24 cellular contexts compared by ENCODE assay signal in the genomic region with DNA sequence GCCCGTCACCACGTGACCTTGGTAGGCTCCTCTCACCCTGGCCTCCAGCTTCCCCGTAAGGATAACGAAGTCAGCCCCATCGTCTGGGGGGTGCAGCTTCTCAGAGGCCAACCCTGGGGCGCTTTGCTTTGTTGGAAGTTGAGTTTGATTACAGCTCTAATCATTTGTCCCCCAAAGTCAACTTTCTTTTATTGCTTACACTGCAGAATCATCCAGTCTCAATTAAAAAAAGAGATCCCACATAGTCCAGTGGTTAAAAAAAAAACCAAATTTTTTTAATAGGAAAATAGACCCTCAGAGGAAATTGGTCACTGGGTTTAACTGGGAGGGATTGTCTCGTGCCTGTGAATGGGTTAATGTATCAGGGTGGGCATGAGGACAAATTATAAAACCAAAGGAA. TPM values are rescaled to one million over a fixed set of nuclear protein-coding genes. Genes with fewer than 3 reads are reported as not detected.
DNase-seq lines count a peak whose midpoint lies in the region; ATAC-seq, FAIRE-seq and TF ChIP-seq lines count a peak whose summit lies in the region.
"Had no signal": no experiment of that assay in that cellular context is flagged by ENCODE, and none has a peak within 500 bp of the region (broad histone marks: within the 10 kb centered on the region; RNA-seq: fewer than 3 reads in every experiment).

No MANE protein-coding gene starts in this region.

- TF ChIP-seq EP300 in A549 (IDR thresholded peaks at IDR 0.05) (no peak), sigmoid colon (IDR thresholded peaks at IDR 0.05) (no peak)

- intact Hi-C loops in heart left ventricle (cut with DNase I), result loop anchor here in 1 of 10 donors (5.0 kb wide), 1 partner anchor 37 kb away; no protein-coding TSS in a partner anchor
- intact Hi-C loops in left ventricle myocardium superior (cut with micrococcal nuclease), result no loop called here
- intact Hi-C loops in gastrocnemius medialis (cut with DNase I; ENCODE audit: low total_unique reads), result loop anchor here (1.0 kb wide), 1 partner anchor 29 kb away; no protein-coding TSS in a partner anchor
- intact Hi-C loops in sigmoid colon (cut with DNase I), result no loop called here

- DNase-seq in heart left ventricle (no peak), left ventricle myocardium superior (no peak), A549 (ENCODE audit: low read depth in 1 of 2, low spot score in 1 of 2) (no peak), endodermal cell (no peak), gastrocnemius medialis (no peak), endothelial cell (ENCODE audit: low spot score) (no peak), sigmoid colon (no peak)
- DNase-seq: 8988T, Calu3, DMS153, DND-41, Karpas-422, NCI-H1092, NCI-H1417 treated with DMSO at 0.1 percent for 48 hours, NCI-H1694 treated with DMSO at 0.1 percent for 48 hours, NCI-H2081, NCI-H2227 treated with DMSO at 0.1 percent for 48 hours, NCI-H526 treated with DMSO at 0.1 percent for 48 hours, PC-9 had no signal

- TF ChIP-seq POLR2A in heart left ventricle (IDR thresholded peaks at IDR 0.05) (no peak), A549 (IDR thresholded peaks at IDR 0.05; ENCODE audit: low read length) (no peak), gastrocnemius medialis (IDR thresholded peaks at IDR 0.05) (no peak), sigmoid colon (IDR thresholded peaks at IDR 0.05) (no peak)

- peak overlapping the region in 11 of 12 donors; percentile 24 to 83 (median 67) for H3K27ac ChIP-seq in heart left ventricle
- H3K27ac ChIP-seq in A549, result no peak overlapping the region
- peak overlapping the region; percentile 6 for H3K27ac ChIP-seq in endodermal cell (ENCODE audit: low read depth, low read length)
- H3K27ac ChIP-seq in gastrocnemius medialis, result peak overlapping the region; percentile 96 to 99 (median 98)
- no peak overlapping the region for H3K27ac ChIP-seq in sigmoid colon
- H3K27ac ChIP-seq: PC-9 had no signal

- CTCF ChIA-PET in A549 (lab: Yijun Ruan, JAX), result interaction anchor here (1.2 to 3.6 kb wide), 8 partner anchors 7 to 178 kb away, joined by 3 to 30 read pairs (median 8); no protein-coding TSS in a partner anchor

- H3K36me3 ChIP-seq in heart left ventricle (no peaks in the 10 kb centered on the region), endodermal cell (ENCODE audit: control insufficient read depth, insufficient read depth, low read length) (no peaks in the 10 kb centered on the region), gastrocnemius medialis (no peaks in the 10 kb centered on the region), sigmoid colon (no peaks in the 10 kb centered on the region)

- WGBS in heart left ventricle, 4 donors, result 93 to 96% (median 95%) methylated on average over 7 of the region's 7 CpGs
- WGBS in A549 (ENCODE audit: missing lambda C conversion rate), result 88% methylated on average over 7 of the region's 7 CpGs
- 94% methylated on average over 3 to 7 of the region's 7 CpGs for WGBS in endodermal cell (ENCODE audit: insufficient coverage in 1 of 2, insufficient read length in 1 of 2), 2 experiments
- 91 to 95% methylated on average over 7 of the region's 7 CpGs for WGBS in sigmoid colon, 2 donors

- no peak for TF ChIP-seq RAD21 in A549 (conservative IDR thresholded peaks at IDR 0.05 in 1 of 2, IDR thresholded peaks at IDR 0.05 in 1 of 2)

- no peak overlapping the region for H3K4me2 ChIP-seq in A549
- H3K4me2 ChIP-seq: PC-9 had no signal

- peaks cover 20% of the 10 kb centered on the region for H3K4me1 Mint-ChIP-seq in endodermal cell
- H3K4me1 Mint-ChIP-seq in endothelial cell (ENCODE audit: unreplicated experiment), result peaks cover 10% of the 10 kb centered on the region

- H3K9me3 ChIP-seq in heart left ventricle, result no peaks in the 10 kb centered on the region
- H3K9me3 ChIP-seq in A549, result no peaks in the 10 kb centered on the region
- H3K9me3 ChIP-seq in endodermal cell (ENCODE audit: control insufficient read depth, low read length), result no peaks in the 10 kb centered on the region
- H3K9me3 ChIP-seq in gastrocnemius medialis, result no peaks in the 10 kb centered on the region
- no peaks in the 10 kb centered on the region for H3K9me3 ChIP-seq in sigmoid colon

- H3K9me3 Mint-ChIP-seq in endodermal cell (peaks cover 8% of the 10 kb centered on the region), endothelial cell (ENCODE audit: unreplicated experiment) (no peaks in the 10 kb centered on the region)

- no peaks in the 10 kb centered on the region for H3K36me3 Mint-ChIP-seq in endodermal cell (ENCODE audit: low read depth)
- no peaks in the 10 kb centered on the region for H3K36me3 Mint-ChIP-seq in endothelial cell (ENCODE audit: low read depth, unreplicated experiment)

- H3K4me3 ChIP-seq in heart left ventricle, result no peak overlapping the region
- no peak overlapping the region for H3K4me3 ChIP-seq in A549
- no peak overlapping the region for H3K4me3 ChIP-seq in endodermal cell (ENCODE audit: low read length)
- peak overlapping the region in 2 of 4 donors; percentile 5 to 31 for H3K4me3 ChIP-seq in gastrocnemius medialis
- H3K4me3 ChIP-seq in sigmoid colon, result no peak overlapping the region
- H3K4me3 ChIP-seq: PC-9 had no signal

- in situ Hi-C loops in gastrocnemius medialis (cut with MboI; ENCODE audit: low sequenced_read_pairs in 4 of 4), result no loop called here

- peaks cover 55% of the 10 kb centered on the region for H3K27me3 Mint-ChIP-seq in endodermal cell (ENCODE audit: insufficient read depth)
- peaks cover 2% of the 10 kb centered on the region for H3K27me3 Mint-ChIP-seq in endothelial cell (ENCODE audit: unreplicated experiment)

- H3K9ac ChIP-seq in endodermal cell (ENCODE audit: extremely low read depth, low read length, poor library complexity, severe bottlenecking), result no peak overlapping the region

- H3K4me1 ChIP-seq in heart left ventricle, result peaks cover 0 to 34% (median 20%) of the 10 kb centered on the region in 12 donors
- peaks cover 17% of the 10 kb centered on the region for H3K4me1 ChIP-seq in A549
- peaks cover 2% of the 10 kb centered on the region for H3K4me1 ChIP-seq in endodermal cell (ENCODE audit: control insufficient read depth, insufficient read depth, low read length)
- peaks cover 48 to 49% of the 10 kb centered on the region in 2 donors for H3K4me1 ChIP-seq in gastrocnemius medialis
- no peaks in the 10 kb centered on the region for H3K4me1 ChIP-seq in sigmoid colon

- no peak for TF ChIP-seq CTCF in heart left ventricle (IDR thresholded peaks at IDR 0.05)
- TF ChIP-seq CTCF in A549 (IDR thresholded peaks at IDR 0.05), result no peak
- TF ChIP-seq CTCF in endodermal cell (conservative IDR thresholded peaks at IDR 0.05), result no peak
- no peak for TF ChIP-seq CTCF in gastrocnemius medialis (IDR thresholded peaks at IDR 0.05 in 4 of 5, conservative IDR thresholded peaks at IDR 0.05 in 1 of 5)
- TF ChIP-seq CTCF in endothelial cell (IDR thresholded peaks at IDR 0.05; ENCODE audit: unreplicated experiment), result no peak
- TF ChIP-seq CTCF in sigmoid colon (IDR thresholded peaks at IDR 0.05), result no peak

- no peak for FAIRE-seq in A549 (lab: Jason Lieb, UNC)
- FAIRE-seq: GM12892, H54 had no signal

- no peaks in the 10 kb centered on the region for H3K27me3 ChIP-seq in heart left ventricle
- H3K27me3 ChIP-seq in endodermal cell (ENCODE audit: control insufficient read depth, insufficient read depth, low read length, poor library complexity, severe bottlenecking), result no peaks in the 10 kb centered on the region
- H3K27me3 ChIP-seq in gastrocnemius medialis, result no peaks in the 10 kb centered on the region
- H3K27me3 ChIP-seq in sigmoid colon, result peaks cover 0 to 11% (median 0%) of the 10 kb centered on the region in 3 donors

- H3K4me3 Mint-ChIP-seq in endodermal cell (no peak overlapping the region), endothelial cell (ENCODE audit: unreplicated experiment) (no peak overlapping the region)

- POLR2A ChIA-PET in A549 (lab: Yijun Ruan, JAX), result no interaction called here

- ATAC-seq in heart left ventricle, result no peak
- ATAC-seq in left ventricle myocardium superior, result no peak
- ATAC-seq in A549, result no peak
- no peak for ATAC-seq in gastrocnemius medialis

- H3K27ac Mint-ChIP-seq in endodermal cell (no peak overlapping the region), endothelial cell (ENCODE audit: unreplicated experiment) (no peak overlapping the region)

RNA-seq across cellular contexts. Expression of a gene that starts 7.8 kb away (rescaled TPM):
- total RNA-seq in heart left ventricle (10 to 100 TPM; 22.2 to 59.9 (median 39.2) TPM), left ventricle myocardium superior (34.4 TPM), endodermal cell (10 to 100 TPM; 57.0 to 73.4 TPM), gastrocnemius medialis (100 to 1,000 TPM in 3 of 4 donors, 10 to 100 TPM in 1; 80.4 to 138 (median 127) TPM), endothelial cell (ENCODE audit: unreplicated experiment) (24.7 TPM), sigmoid colon (10 to 100 TPM in 3 of 4 donors, 1 to 10 TPM in 1; 6.1 to 16.9 (median 12.7) TPM)
- polyA plus RNA-seq in heart left ventricle (10 to 100 TPM; 28.5 to 35.3 TPM), A549 (2011; rRNA removed) (36.5 and 44.2 TPM in 2 replicates), A549 (2017; fragmentation: RNase III; extraction: RNeasy Plus Mini Kit Qiagen cat#74134 plus additional on column Dnase treatment) (42.4 to 49.2 TPM (median 44.0 TPM) in 3 replicates), sigmoid colon (10 to 100 TPM; 27.3 to 78.1 (median 40.8) TPM)
- polyA plus RNA-seq in A549 (2012; cell fraction: cytosol; rRNA removed), result 49.3 and 76.1 TPM in 2 replicates
- 79.6 and 118 TPM in 2 replicates for polyA plus RNA-seq in A549 (2012; cell fraction: nucleus; rRNA removed)
- 47.8 and 50.9 TPM in 2 replicates for polyA minus RNA-seq in A549 (2011; rRNA and poly(A)+ RNA removed)
- 24.5 TPM for polyA plus RNA-seq in endodermal cell (2013, experiment 1 of 2)
- polyA plus RNA-seq in endodermal cell (2013, experiment 2 of 2), result 23.3 TPM

RNA-seq across cellular contexts. Expression of a gene that starts 42.3 kb away (rescaled TPM):
- 10 to 100 TPM in 1 of 9 donors, 1 to 10 TPM in 6, under 1 TPM in 2; 0.64 to 23.2 (median 1.8) TPM for total RNA-seq in heart left ventricle
- polyA plus RNA-seq in heart left ventricle, result 1 to 10 TPM in 1 of 2 donors, under 1 TPM in 1; 0.72 to 1.5 TPM
- total RNA-seq in left ventricle myocardium superior, result 1.9 TPM
- polyA plus RNA-seq in A549 (2011; rRNA removed), result not detected in 2 replicates
- polyA plus RNA-seq in A549 (2012; cell fraction: cytosol; rRNA removed), result not detected in 2 replicates
- polyA plus RNA-seq in A549 (2012; cell fraction: nucleus; rRNA removed), result 0.04 TPM in 1 of 2 replicates, not detected in the other
- not detected in 3 replicates for polyA plus RNA-seq in A549 (2017; fragmentation: RNase III; extraction: RNeasy Plus Mini Kit Qiagen cat#74134 plus additional on column Dnase treatment)
- not detected in 2 replicates for polyA minus RNA-seq in A549 (2011; rRNA and poly(A)+ RNA removed)
- not detected for total RNA-seq in endodermal cell
- not detected for polyA plus RNA-seq in endodermal cell (2013, experiment 1 of 2)
- not detected for polyA plus RNA-seq in endodermal cell (2013, experiment 2 of 2)
- total RNA-seq in gastrocnemius medialis, result 1 to 10 TPM in 2 of 4 donors, not detected in 2; 1.4 to 2.5 TPM
- total RNA-seq in endothelial cell (ENCODE audit: unreplicated experiment), result not detected
- total RNA-seq in sigmoid colon, result 1 to 10 TPM; 2.9 to 6.9 (median 3.3) TPM
- polyA plus RNA-seq in sigmoid colon, result 10 to 100 TPM in 2 of 3 donors, 1 to 10 TPM in 1; 4.8 to 33.5 (median 10.9) TPM
- total RNA-seq: NCI-H460, PC-9, RPMI7951 had no signal
- polyA plus RNA-seq: BJ had no signal

RNA-seq across cellular contexts. Expression of a gene that starts 56.8 kb away (rescaled TPM):
- total RNA-seq in heart left ventricle, result not detected
- polyA plus RNA-seq in heart left ventricle, result not detected
- total RNA-seq in left ventricle myocardium superior, result 0.15 TPM
- not detected in 2 replicates for polyA plus RNA-seq in A549 (2011; rRNA removed)
- not detected in 2 replicates for polyA plus RNA-seq in A549 (2012; cell fraction: cytosol; rRNA removed)
- 0.05 TPM in 1 of 2 replicates, not detected in the other for polyA plus RNA-seq in A549 (2012; cell fraction: nucleus; rRNA removed)
- polyA plus RNA-seq in A549 (2017; fragmentation: RNase III; extraction: RNeasy Plus Mini Kit Qiagen cat#74134 plus additional on column Dnase treatment), result not detected in 3 replicates
- polyA minus RNA-seq in A549 (2011; rRNA and poly(A)+ RNA removed), result not detected in 2 replicates
- under 1 TPM; 0.29 to 0.92 TPM for total RNA-seq in endodermal cell
- polyA plus RNA-seq in endodermal cell (2013, experiment 1 of 2), result 0.21 TPM
- polyA plus RNA-seq in endodermal cell (2013, experiment 2 of 2), result not detected
- not detected for total RNA-seq in gastrocnemius medialis
- total RNA-seq in endothelial cell (ENCODE audit: unreplicated experiment), result 0.18 TPM
- total RNA-seq in sigmoid colon, result 1 to 10 TPM in 1 of 4 donors, not detected in 3; 1.8 TPM
- polyA plus RNA-seq in sigmoid colon, result under 1 TPM in 1 of 3 donors, not detected in 2; 0.16 TPM
- total RNA-seq: Calu3, NCI-H460, PC-9, RPMI7951 had no signal
- polyA plus RNA-seq: BJ had no signal

Comparison
In these comparisons a context has a peak if more than half of its experiments do, and no peak if none do; other contexts are left out.
1. H3K27ac ChIP-seq: peak in heart left ventricle (11 of 12), endodermal cell (single experiment) and gastrocnemius medialis (4 of 4); none in A549 (0 of 2) and sigmoid colon (0 of 4).